20 cellular contexts compared by ENCODE assay signal in the genomic region with DNA sequence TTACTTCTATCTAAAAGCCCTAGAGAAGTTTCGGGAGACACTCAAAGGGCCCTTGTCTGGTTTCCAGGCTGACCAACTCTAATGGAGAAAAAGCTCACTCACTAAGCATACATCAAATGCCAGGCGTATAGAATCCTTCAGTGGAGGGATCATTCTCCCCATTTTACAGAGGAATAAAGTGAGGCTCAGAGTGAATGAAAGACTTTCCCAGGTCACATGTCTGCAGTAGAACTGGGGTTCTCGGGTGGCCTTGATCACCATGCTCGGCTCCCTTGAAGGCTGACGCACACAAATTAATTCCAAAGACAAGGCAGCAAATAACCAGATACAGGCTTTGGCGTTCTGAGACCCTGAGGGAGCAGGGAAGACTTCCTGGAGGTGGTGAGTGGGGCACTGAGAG.
DNase-seq lines count a peak whose midpoint lies in the region; ATAC-seq, FAIRE-seq and TF ChIP-seq lines count a peak whose summit lies in the region.
"Had no signal": no experiment of that assay in that cellular context is flagged by ENCODE, and none has a peak within 500 bp of the region (broad histone marks: within the 10 kb centered on the region; RNA-seq: fewer than 3 reads in every experiment).

No MANE protein-coding gene starts in this region.

- H4K5ac ChIP-seq in H1 (ENCODE audit: insufficient read length, low read depth, low read length), result no peak overlapping the region

- no peak for FAIRE-seq in H1 (lab: Jason Lieb, UNC)
- FAIRE-seq: A204.1, GM12878, GM18507, GM19239 had no signal

- H4K8ac ChIP-seq in H1 (ENCODE audit: extremely low read depth, insufficient read depth, low read length), result no peak overlapping the region

- H4K20me1 ChIP-seq in GM23338 (replicated peaks; ENCODE audit: insufficient read depth) (no peaks in the 10 kb centered on the region), H1 (replicated peaks in 1 of 2; ENCODE audit: control insufficient read depth in 1 of 2, insufficient read depth in 2 of 2, low read length in 2 of 2) (peaks cover 0 to 2% of the 10 kb centered on the region in 2 experiments)

- no peaks in the 10 kb centered on the region for H3K9me3 ChIP-seq in T-helper 17 cell (ENCODE audit: control insufficient read depth, low read length, poor library complexity, severe bottlenecking)
- H3K9me3 ChIP-seq in H1 (ENCODE audit: insufficient read depth in 2 of 2, low read depth in 1 of 2, low read length in 1 of 2), result no peaks in the 10 kb centered on the region
- H3K9me3 ChIP-seq: BE2C had no signal

- no peak overlapping the region for H3K9ac ChIP-seq in H1 (replicated peaks in 1 of 4; ENCODE audit: extremely low read depth in 1 of 4, low read depth in 3 of 4, low read length in 3 of 4)
- H3K9ac ChIP-seq: GM23248 had no signal

- no peaks in the 10 kb centered on the region for H3F3A ChIP-seq in GM23338 (replicated peaks; ENCODE audit: low read depth)

- H3K79me1 ChIP-seq in H1 (ENCODE audit: low read depth, low read length), result no peaks in the 10 kb centered on the region

- H3K27me3 ChIP-seq in GM23338 (ENCODE audit: insufficient read depth), result peaks cover 43% of the 10 kb centered on the region
- H3K27me3 ChIP-seq in H1 (replicated peaks in 1 of 4; ENCODE audit: control insufficient read depth in 3 of 4, extremely low read depth in 1 of 4, insufficient read depth in 3 of 4, low read length in 3 of 4), result peaks cover 8 to 32% (median 29%) of the 10 kb centered on the region in 4 experiments
- H3K27me3 ChIP-seq: BE2C had no signal

- TF ChIP-seq POLR2A in H1 (IDR thresholded peaks at IDR 0.05; ENCODE audit: control extremely low read depth in 1 of 2, low read depth in 2 of 2, low read length in 2 of 2), result no peak

- H3K4me3 Mint-ChIP-seq in GM23338, result peak overlapping the region; percentile 61
- peak overlapping the region; percentile 57 for H3K4me3 Mint-ChIP-seq in T-helper 17 cell
- peak overlapping the region; percentile 17 to 67 (median 54) for H3K4me3 Mint-ChIP-seq in nephron
- H3K4me3 Mint-ChIP-seq: CD4-positive, alpha-beta memory T cell had no signal

- no peaks in the 10 kb centered on the region for H3K9me3 Mint-ChIP-seq in GM23338
- H3K9me3 Mint-ChIP-seq in nephron, result no peaks in the 10 kb centered on the region
- H3K9me3 Mint-ChIP-seq: CD4-positive, alpha-beta memory T cell had no signal

- H2BK20ac ChIP-seq in H1 (ENCODE audit: low read length), result no peak overlapping the region

- no peak overlapping the region for H2BK5ac ChIP-seq in H1 (ENCODE audit: low read depth, low read length)

- peaks cover 6% of the 10 kb centered on the region; the same call in 1 of the 2 replicates for H3K23me2 ChIP-seq in H1 (ENCODE audit: low read depth, low read length)

- H3K18ac ChIP-seq in H1 (ENCODE audit: extremely low read depth, low read length), result no peak overlapping the region

- no peak overlapping the region for H3K27ac Mint-ChIP-seq in GM23338
- peak overlapping the region; percentile 34 for H3K27ac Mint-ChIP-seq in T-helper 17 cell
- no peak overlapping the region for H3K27ac Mint-ChIP-seq in nephron

- H3K27ac ChIP-seq in GM23338 (ENCODE audit: low read depth) (no peak overlapping the region), H1 (ENCODE audit: low read depth, low read length) (no peak overlapping the region)
- H3K27ac ChIP-seq: C4-2B, GM23248, HL-60 had no signal

- H2AFZ ChIP-seq in GM23338 (no peak overlapping the region), H1 (ENCODE audit: low read length) (no peak overlapping the region)
- H2AFZ ChIP-seq: GM23248 had no signal

- TF ChIP-seq RAD21 in H1 (IDR thresholded peaks at IDR 0.05 in 1 of 2, conservative IDR thresholded peaks at IDR 0.05 in 1 of 2; ENCODE audit: low read depth in 2 of 2, low read length in 2 of 2), result no peak

- CTCF ChIA-PET in H1 (lab: Charles Lee; ENCODE audit: partially characterized antibody), result interaction anchor here (1.1 to 18.7 kb wide), 6 partner anchors 9 to 112 kb away, joined by 3 to 252 read pairs (median 17); partner anchors contain the start of gene WNT11

- H3K4me1 Mint-ChIP-seq in GM23338 (peaks cover 24% of the 10 kb centered on the region), T-helper 17 cell (peaks cover 15% of the 10 kb centered on the region), nephron (no peaks in the 10 kb centered on the region)

- H3K56ac ChIP-seq in H1 (replicated peaks; ENCODE audit: insufficient read length, low read depth, low read length), result no peak overlapping the region

- no peak overlapping the region for H3K4me3 ChIP-seq in GM23338
- no peak overlapping the region for H3K4me3 ChIP-seq in H1 (ENCODE audit: extremely low read depth in 1 of 4, insufficient read depth in 2 of 4, low read depth in 3 of 4, low read length in 4 of 4)
- H3K4me3 ChIP-seq: GM12878, GM23248 had no signal

- no peak overlapping the region for H2BK120ac ChIP-seq in H1 (replicated peaks; ENCODE audit: low read depth, low read length)

- TF ChIP-seq EP300 in H1 (IDR thresholded peaks at IDR 0.05; ENCODE audit: borderline replicate concordance in 1 of 2, low read depth in 2 of 2, low read length in 2 of 2), result no peak

- POLR2A ChIA-PET in H1 (lab: Charles Lee; ENCODE audit: partially characterized antibody), result no interaction called here

- no peak overlapping the region for H2BK15ac ChIP-seq in H1 (ENCODE audit: low read length)

- no peak for DNase-seq in GM23338 (ENCODE audit: low spot score)
- DNase-seq in T-helper 17 cell, result no peak
- DNase-seq in H1 (ENCODE audit: low read depth in 1 of 2, low spot score in 2 of 2), result no peak
- no peak for DNase-seq in GM19238 (ENCODE audit: insufficient read length, low spot score)
- no peak for DNase-seq in H4 (ENCODE audit: low spot score)
- DNase-seq: BE2C; CD4-positive, alpha-beta memory T cell; DMS79; GM23248; KBM-7 had no signal

- H3K36me3 Mint-ChIP-seq in GM23338 (ENCODE audit: low read depth) (no peaks in the 10 kb centered on the region), T-helper 17 cell (ENCODE audit: low read depth) (no peaks in the 10 kb centered on the region), nephron (ENCODE audit: low read depth) (no peaks in the 10 kb centered on the region)
- H3K36me3 Mint-ChIP-seq: CD4-positive, alpha-beta memory T cell had no signal

- H3K4me1 ChIP-seq in GM23338 (ENCODE audit: insufficient read depth) (peaks cover 17% of the 10 kb centered on the region), H1 (replicated peaks in 1 of 4; ENCODE audit: control insufficient read depth in 3 of 4, insufficient read depth in 4 of 4, low read length in 3 of 4) (peaks cover 0 to 8% (median 5%) of the 10 kb centered on the region in 4 experiments; a peak in 4 of 7 replicates)

- H3K4me2 ChIP-seq in GM23338, result no peak overlapping the region
- peak overlapping the region in 1 of 2 experiments; percentile 80; a peak in 2 of 4 replicates for H3K4me2 ChIP-seq in H1 (ENCODE audit: insufficient read depth in 1 of 2, low read depth in 2 of 2, low read length in 2 of 2)

- H4K91ac ChIP-seq in H1 (replicated peaks; ENCODE audit: insufficient read length, low read length), result no peak overlapping the region

- no peak overlapping the region for H3K4ac ChIP-seq in H1 (replicated peaks; ENCODE audit: insufficient read length, low read depth, low read length)

- WGBS in H1 (ENCODE audit: extremely low coverage in 1 of 2, insufficient coverage in 1 of 2, insufficient read length in 1 of 2, insufficient replicate concordance in 2 of 2, low coverage in 1 of 2, low lambda C conversion rate in 2 of 2, missing lambda C conversion rate in 1 of 2), 2 experiments, result 77% methylated on average over 6 of the region's 6 CpGs; no CpG with 5 or more reads in 1 of the 2 experiments

- ATAC-seq in GM23338 (no peak), T-helper 17 cell (no peak), HG03139 (IDR thresholded peaks at IDR 0.05; ENCODE audit: unreplicated experiment) (no peak), GM18873 (IDR thresholded peaks at IDR 0.05; ENCODE audit: low FRiP score, unreplicated experiment) (no peak)
- ATAC-seq: GM12878, HCT116 had no signal

- H3K27me3 Mint-ChIP-seq in GM23338 (ENCODE audit: insufficient read depth, low read depth, poor library complexity) (peaks cover 52% of the 10 kb centered on the region), T-helper 17 cell (peaks cover 19% of the 10 kb centered on the region), nephron (ENCODE audit: low read depth) (peaks cover 72% of the 10 kb centered on the region)

- no peak overlapping the region for H2AK5ac ChIP-seq in H1 (ENCODE audit: low read depth, low read length)

- H3K36me3 ChIP-seq in GM23338 (ENCODE audit: insufficient read depth) (no peaks in the 10 kb centered on the region; the same call in 1 of the 2 replicates), H1 (ENCODE audit: control insufficient read depth in 2 of 4, insufficient read depth in 4 of 4, low read length in 3 of 4) (no peaks in the 10 kb centered on the region)
- H3K36me3 ChIP-seq: BE2C had no signal

- no peak overlapping the region for H3K23ac ChIP-seq in H1 (ENCODE audit: insufficient read length)

- H3K79me2 ChIP-seq in GM23338 (replicated peaks; ENCODE audit: insufficient read depth) (no peaks in the 10 kb centered on the region), H1 (ENCODE audit: control insufficient read depth in 1 of 2, insufficient read depth in 2 of 2, low read length in 2 of 2) (no peaks in the 10 kb centered on the region)

- TF ChIP-seq CTCF in GM23338 (conservative IDR thresholded peaks at IDR 0.05; ENCODE audit: low read depth in 2 of 2) (no peak), H1 (IDR thresholded peaks at IDR 0.05; ENCODE audit: control extremely low read depth in 1 of 3, insufficient read depth in 1 of 3, low read depth in 1 of 3, low read length in 3 of 3) (no peak), nephron (IDR thresholded peaks at IDR 0.05; ENCODE audit: unreplicated experiment in 3 of 3) (no peak)

- no peaks in the 10 kb centered on the region for H3K9me2 ChIP-seq in GM23338 (ENCODE audit: insufficient read depth)

- H3K14ac ChIP-seq in H1 (ENCODE audit: insufficient read length), result no peak overlapping the region

- no peak overlapping the region for H2BK12ac ChIP-seq in H1 (ENCODE audit: low read depth, low read length)

TF ChIP-seq in GM23338, 12 proteins besides CTCF, POLR2A, EP300 and RAD21 (continues in another document):
- TF ChIP-seq EZH2phosphoT487 (IDR thresholded peaks at IDR 0.05; ENCODE audit: unreplicated experiment), result no peak

TF ChIP-seq in H1, 55 proteins besides CTCF, POLR2A, EP300 and RAD21:
- TF ChIP-seq KDM1A (IDR thresholded peaks at IDR 0.05; ENCODE audit: borderline replicate concordance, low read length) (peak; percentile 60; the same call in 1 of the 2 replicates), SUZ12 (IDR thresholded peaks at IDR 0.05; ENCODE audit: low read length) (peak; percentile 9; the same call in 1 of the 2 replicates), EZH2 (IDR thresholded peaks at IDR 0.05; ENCODE audit: low read depth, low read length, severe bottlenecking) (no peak)
